ENCODE assay signal across 8 cellular contexts in genomic region chr6:16964553-16965499, GRCh38.
DNase-seq lines count a peak whose midpoint lies in the region; ATAC-seq and TF ChIP-seq lines count a peak whose summit lies in the region.

No MANE protein-coding gene starts in this region.

- H3K4me1 Mint-ChIP-seq in activated CD4-positive, alpha-beta memory T cell treated with anti-CD3 and anti-CD28 coated beads, Interleukin-2, amount 10 ng/mL, durations not matched to agents 7 days and 5 days = peaks cover 3% of the 10 kb centered on the region

- CTCF ChIA-PET in A673 (lab: Charles Lee) = interaction anchor here (0.6 to 1.8 kb wide), 8 partner anchors 10 to 256 kb away, joined by 3 to 11 read pairs (median 4); no protein-coding TSS in a partner anchor
- CTCF ChIA-PET in activated CD4-positive, alpha-beta memory T cell treated with anti-CD3 and anti-CD28 coated beads, Interleukin-2, amount 10 ng/mL, durations not matched to agents 7 days and 5 days (lab: Charles Lee) = interaction anchor here (0.5 to 3.8 kb wide), 18 partner anchors 8 to 677 kb away, joined by 3 to 17 read pairs (median 3); no protein-coding TSS in a partner anchor

- no peak overlapping the region for H3K4me3 Mint-ChIP-seq in activated CD4-positive, alpha-beta memory T cell treated with anti-CD3 and anti-CD28 coated beads, Interleukin-2, amount 10 ng/mL, durations not matched to agents 7 days and 5 days

- ATAC-seq in GM18505 (IDR thresholded peaks at IDR 0.05; ENCODE audit: unreplicated experiment) = peak; percentile 81
- ATAC-seq in HG03159 (IDR thresholded peaks at IDR 0.05; ENCODE audit: unreplicated experiment) = peak; percentile 90
- ATAC-seq in lung (ENCODE audit: insufficient read depth, low FRiP score) = peak; percentile 78

- no peak overlapping the region for H3K27ac ChIP-seq in A673 (ENCODE audit: low read depth, low read length, poor library complexity, severe bottlenecking)
- no peak overlapping the region for H3K27ac ChIP-seq in lung (ENCODE audit: low read depth in 1 of 2, low read length in 1 of 2)

- H3K27me3 ChIP-seq in A673 (replicated peaks; ENCODE audit: insufficient read depth, low read depth, low read length, poor library complexity) (no peaks in the 10 kb centered on the region), lung (ENCODE audit: control insufficient read depth, insufficient read depth) (no peaks in the 10 kb centered on the region)

- intact Hi-C loops in A673 (cut with micrococcal nuclease; ENCODE audit: unreplicated experiment) = loop anchor here (1.0 to 10.0 kb wide), 3 partner anchors 201 to 630 kb away; no protein-coding TSS in a partner anchor

- H3K27me3 Mint-ChIP-seq in activated CD4-positive, alpha-beta memory T cell treated with anti-CD3 and anti-CD28 coated beads, Interleukin-2, amount 10 ng/mL, durations not matched to agents 7 days and 5 days = peaks cover 25% of the 10 kb centered on the region

- H3K4me3 ChIP-seq in A673 (ENCODE audit: low read depth, low read length, poor library complexity, severe bottlenecking) (no peak overlapping the region), lung (no peak overlapping the region)

- no peak overlapping the region for H3K27ac Mint-ChIP-seq in activated CD4-positive, alpha-beta memory T cell treated with anti-CD3 and anti-CD28 coated beads, Interleukin-2, amount 10 ng/mL, durations not matched to agents 7 days and 5 days

- TF ChIP-seq CTCF in A673 (conservative IDR thresholded peaks at IDR 0.05; ENCODE audit: low read depth, low read length) (peak; percentile 99), lung (IDR thresholded peaks at IDR 0.05; ENCODE audit: control extremely low read depth, extremely low read depth) (peak; percentile 82)

- no peak for TF ChIP-seq POLR2A in GM18505 (IDR thresholded peaks at IDR 0.05; ENCODE audit: borderline replicate concordance, extremely low read depth, insufficient read depth, insufficient read length)

- H3K9me3 ChIP-seq in A673 (ENCODE audit: low read depth, low read length, poor library complexity, severe bottlenecking) = no peaks in the 10 kb centered on the region
- H3K9me3 ChIP-seq in lung (ENCODE audit: control insufficient read depth in 2 of 2, insufficient read depth in 1 of 2, low read length in 1 of 2) = no peaks in the 10 kb centered on the region

- 27 to 37% methylated on average over 21 of the region's 21 CpGs for WGBS in lung, 2 donors

- H3K4me1 ChIP-seq in A673 (ENCODE audit: insufficient read depth, low read length, poor library complexity, severe bottlenecking) = peaks cover 35% of the 10 kb centered on the region
- peaks cover 0 to 3% of the 10 kb centered on the region in 2 donors for H3K4me1 ChIP-seq in lung (ENCODE audit: control insufficient read depth in 2 of 2, insufficient read depth in 2 of 2, low read length in 2 of 2)

- no peaks in the 10 kb centered on the region for H3K9me3 Mint-ChIP-seq in activated CD4-positive, alpha-beta memory T cell treated with anti-CD3 and anti-CD28 coated beads, Interleukin-2, amount 10 ng/mL, durations not matched to agents 7 days and 5 days

- no peaks in the 10 kb centered on the region for H3K36me3 Mint-ChIP-seq in activated CD4-positive, alpha-beta memory T cell treated with anti-CD3 and anti-CD28 coated beads, Interleukin-2, amount 10 ng/mL, durations not matched to agents 7 days and 5 days (ENCODE audit: low read depth)

- DNase-seq in A673 (ENCODE audit: low spot score) (peak; percentile 91), NCI-H748 treated with DMSO at 0.1 percent for 48 hours (lab: John Stamatoyannopoulos, UW) (peak; percentile 91), lung (ENCODE audit: low spot score) (peak; percentile 68)
- peak; percentile 72 for DNase-seq in activated CD4-positive, alpha-beta memory T cell treated with anti-CD3 and anti-CD28 coated beads, Interleukin-2, amount 10 ng/mL, durations not matched to agents 7 days and 5 days
- DNase-seq in effector CD4-positive, alpha-beta T cell = peak; percentile 57
- DNase-seq in stimulated activated CD8-positive, alpha-beta memory T cell treated with anti-CD3 and anti-CD28 coated beads, Interleukin-12 subunit alpha, Interleukin-12 subunit beta, amount 100 ng/mL, for 4 hours (ENCODE audit: low read depth) = peak; percentile 18

- H3K36me3 ChIP-seq in A673 (ENCODE audit: insufficient read depth, low read length, poor library complexity, severe bottlenecking) (no peaks in the 10 kb centered on the region), lung (ENCODE audit: control insufficient read depth in 2 of 2, insufficient read depth in 2 of 2, low read length in 2 of 2) (no peaks in the 10 kb centered on the region)

- POLR2A ChIA-PET in A673 (lab: Charles Lee; ENCODE audit: low non-redundant PET) = no interaction called here
- POLR2A ChIA-PET in activated CD4-positive, alpha-beta memory T cell treated with anti-CD3 and anti-CD28 coated beads, Interleukin-2, amount 10 ng/mL, durations not matched to agents 7 days and 5 days (lab: Charles Lee) = interaction anchor here (2.7 kb wide), 1 partner anchor 201 kb away, joined by 10 read pairs; no protein-coding TSS in a partner anchor

- no TSS peak for BruUV-seq in A673 (replicated peaks; lab: Mats Ljungman, UMichigan)

Comparison
In these comparisons a context has a peak if more than half of its experiments do, and no peak if none do; other contexts are left out.
1. DNase-seq: peak in every context shown above with its lines; median percentile 91 in A673; 91 in NCI-H748 treated with DMSO at 0.1 percent for 48 hours; 72 in activated CD4-positive, alpha-beta memory T cell treated with anti-CD3 and anti-CD28 coated beads, Interleukin-2, amount 10 ng/mL, durations not matched to agents 7 days and 5 days; 68 in lung; 57 in effector CD4-positive, alpha-beta T cell; 18 in stimulated activated CD8-positive, alpha-beta memory T cell treated with anti-CD3 and anti-CD28 coated beads, Interleukin-12 subunit alpha, Interleukin-12 subunit beta, amount 100 ng/mL, for 4 hours.